ENCODE assay signal across 8 cellular contexts in the genomic region with DNA sequence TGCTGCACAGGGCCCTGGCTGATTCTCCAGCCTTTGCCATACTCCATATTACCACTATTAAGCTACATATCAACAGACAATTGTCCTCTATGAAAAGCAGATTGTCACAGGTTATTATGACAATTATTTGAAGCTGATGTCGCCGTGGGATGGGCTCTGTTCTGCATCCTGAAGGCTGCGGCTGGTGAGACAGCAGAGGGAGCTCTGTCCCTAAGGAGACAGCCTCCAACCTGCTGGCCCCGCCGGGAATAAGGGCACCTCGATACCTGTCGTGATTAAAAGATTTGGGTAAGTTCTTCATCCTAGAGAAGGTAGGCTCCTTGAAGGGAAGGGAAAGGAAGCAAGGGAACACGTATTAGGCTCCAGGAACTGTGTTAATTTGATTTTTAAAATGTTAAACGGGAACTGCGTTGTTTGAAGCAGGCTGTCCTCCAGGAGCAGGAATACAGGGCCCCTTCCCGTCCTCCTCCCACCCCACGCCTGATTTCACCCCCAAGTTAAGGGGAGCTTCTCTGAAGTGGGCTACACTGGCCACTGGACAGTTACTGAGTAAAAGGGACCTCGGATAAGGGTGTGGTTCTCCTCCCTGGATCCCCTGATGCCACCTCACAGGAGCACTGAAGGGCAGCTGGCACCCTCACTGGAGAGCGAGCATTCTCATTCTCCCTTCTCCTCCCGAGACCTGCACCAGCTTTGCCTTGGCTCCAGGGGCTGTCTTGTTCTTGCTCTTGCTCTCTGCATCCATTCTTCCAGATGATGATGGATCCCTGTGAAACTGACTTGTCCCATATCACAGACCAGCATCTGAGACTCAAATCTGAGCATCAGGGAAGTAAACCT. TPM values are rescaled to one million over a fixed set of nuclear protein-coding genes. Genes with fewer than 3 reads are reported as not detected.
DNase-seq lines count a peak whose midpoint lies in the region; ATAC-seq and TF ChIP-seq lines count a peak whose summit lies in the region.

No MANE protein-coding gene starts in this region.

- TF ChIP-seq EP300 in suprapubic skin (IDR thresholded peaks at IDR 0.05): no peak

- H3K4me3 ChIP-seq in BJ (ENCODE audit: low read depth, low read length): no peak overlapping the region
- no peak overlapping the region for H3K4me3 ChIP-seq in H7 (ENCODE audit: insufficient read depth, low read depth, low read length)
- no peak overlapping the region for H3K4me3 ChIP-seq in suprapubic skin

- H3K9me3 ChIP-seq in suprapubic skin: no peaks in the 10 kb centered on the region

- H3K27me3 Mint-ChIP-seq in dendritic cell treated with granulocyte-macrophage colony-stimulating factor and Interleukin-4, amounts not matched to agents 40 ng/mL and 50 ng/mL, for 4 days: peaks cover 13% of the 10 kb centered on the region

- H3K27ac ChIP-seq in suprapubic skin: no peak overlapping the region

- H3K4me1 Mint-ChIP-seq in dendritic cell treated with granulocyte-macrophage colony-stimulating factor and Interleukin-4, amounts not matched to agents 40 ng/mL and 50 ng/mL, for 4 days (ENCODE audit: low read depth): peaks cover 12% of the 10 kb centered on the region

- H3K4me1 ChIP-seq in suprapubic skin: peaks cover 3% of the 10 kb centered on the region

- TF ChIP-seq CTCF in BJ (IDR thresholded peaks at IDR 0.05; ENCODE audit: insufficient read depth, low read depth, low read length) (peak; percentile 83), suprapubic skin (IDR thresholded peaks at IDR 0.05) (peak; percentile 41 to 63)

- H3K27me3 ChIP-seq in BJ (ENCODE audit: control insufficient read depth, insufficient read depth, low read length) (no peaks in the 10 kb centered on the region; the same call in 1 of the 2 replicates), H7 (ENCODE audit: control insufficient read depth, insufficient read depth, low read length) (no peaks in the 10 kb centered on the region), suprapubic skin (no peaks in the 10 kb centered on the region)

- H3K9me3 Mint-ChIP-seq in dendritic cell treated with granulocyte-macrophage colony-stimulating factor and Interleukin-4, amounts not matched to agents 40 ng/mL and 50 ng/mL, for 4 days: no peaks in the 10 kb centered on the region

- WGBS in suprapubic skin: 26% methylated on average over 14 of the region's 15 CpGs

- TF ChIP-seq POLR2A in suprapubic skin (IDR thresholded peaks at IDR 0.05): no peak

- DNase-seq in BJ (ENCODE audit: low read depth) (no peak), H7 (peak; percentile 43), T-helper 1 cell (peak in 3 of 5 donors; percentile 11 to 21 (median 16)), medulla oblongata (ENCODE audit: extremely low spot score) (peak; percentile 62), suprapubic skin (ENCODE audit: low spot score in 2 of 2) (no peak), amniotic stem cell (lab: John Stamatoyannopoulos, UW) (no peak)

- peak overlapping the region; percentile 52 for H3K4me3 Mint-ChIP-seq in dendritic cell treated with granulocyte-macrophage colony-stimulating factor and Interleukin-4, amounts not matched to agents 40 ng/mL and 50 ng/mL, for 4 days

- ATAC-seq in HG03460 (IDR thresholded peaks at IDR 0.05; ENCODE audit: unreplicated experiment): no peak

- CTCF ChIA-PET in BJ (lab: Yijun Ruan, JAX): interaction anchor here (0.6 to 3.5 kb wide), 23 partner anchors 8 to 464 kb away, joined by 3 to 18 read pairs (median 4); a partner anchor contains a TSS

- intact Hi-C loops in dendritic cell treated with granulocyte-macrophage colony-stimulating factor and Interleukin-4, amounts not matched to agents 40 ng/mL and 50 ng/mL, for 4 days (cut with micrococcal nuclease): no loop called here

- H3K36me3 Mint-ChIP-seq in dendritic cell treated with granulocyte-macrophage colony-stimulating factor and Interleukin-4, amounts not matched to agents 40 ng/mL and 50 ng/mL, for 4 days (ENCODE audit: low read depth): no peaks in the 10 kb centered on the region

- no peak overlapping the region for H3K27ac Mint-ChIP-seq in dendritic cell treated with granulocyte-macrophage colony-stimulating factor and Interleukin-4, amounts not matched to agents 40 ng/mL and 50 ng/mL, for 4 days

- no peaks in the 10 kb centered on the region for H3K36me3 ChIP-seq in BJ (ENCODE audit: control insufficient read depth, insufficient read depth, low read length)
- no peaks in the 10 kb centered on the region for H3K36me3 ChIP-seq in H7 (replicated peaks; ENCODE audit: control insufficient read depth, insufficient read depth, low read length)
- H3K36me3 ChIP-seq in suprapubic skin: no peaks in the 10 kb centered on the region

- POLR2A ChIA-PET in BJ (lab: Charles Lee): no interaction called here

RNA-seq across cellular contexts. Expression of a gene that starts 11.8 kb away (rescaled TPM):
- polyA plus RNA-seq in BJ (2011; rRNA removed): 39.9 and 57.6 TPM in 2 replicates
- polyA minus RNA-seq in BJ (2011; rRNA and poly(A)+ RNA removed): 42.3 and 42.7 TPM in 2 replicates
- total RNA-seq in H7 (2014; rRNA removed; shearing (Covaris generic)): 45.4 and 65.9 TPM in 2 replicates
- total RNA-seq in suprapubic skin: 100 to 1,000 TPM in 1 of 4 donors, 10 to 100 TPM in 3; 52.8 to 176 (median 62.2) TPM

RNA-seq across cellular contexts. Expression of a gene that starts 42.6 kb away (rescaled TPM):
- 11.3 and 19.8 TPM in 2 replicates for polyA plus RNA-seq in BJ (2011; rRNA removed)
- polyA minus RNA-seq in BJ (2011; rRNA and poly(A)+ RNA removed): 10.0 and 14.4 TPM in 2 replicates
- 8.4 and 8.6 TPM in 2 replicates for total RNA-seq in H7 (2014; rRNA removed; shearing (Covaris generic))
- 10 to 100 TPM; 75.0 to 86.4 (median 78.0) TPM for total RNA-seq in suprapubic skin

Comparison
In these comparisons a context has a peak if more than half of its experiments do, and no peak if none do; other contexts are left out.
1. DNase-seq: peak in H7 (single experiment), T-helper 1 cell (3 of 5) and medulla oblongata (single experiment); none in BJ (single experiment), suprapubic skin (0 of 2) and amniotic stem cell (single experiment).